8 cellular contexts compared by ENCODE assay signal in genomic region chr6:158284340-158285210, GRCh38. TPM values are rescaled to one million over a fixed set of nuclear protein-coding genes. Genes with fewer than 3 reads are reported as not detected.
DNase-seq lines count a peak whose midpoint lies in the region; ATAC-seq and TF ChIP-seq lines count a peak whose summit lies in the region.

No MANE protein-coding gene starts in this region.

- CTCF ChIA-PET in A673 (lab: Charles Lee): no interaction called here

- intact Hi-C loops in Right ventricle myocardium superior (cut with DNase I) (no loop called here), A673 (cut with micrococcal nuclease; ENCODE audit: unreplicated experiment) (no loop called here)

- no peaks in the 10 kb centered on the region for H3K27me3 ChIP-seq in A673 (replicated peaks; ENCODE audit: insufficient read depth, low read depth, low read length, poor library complexity)

- ATAC-seq in Right ventricle myocardium superior (ENCODE audit: poor library complexity): peak; percentile 45
- ATAC-seq in HG02938 (IDR thresholded peaks at IDR 0.05; ENCODE audit: unreplicated experiment): no peak
- ATAC-seq in GM18870 (IDR thresholded peaks at IDR 0.05; ENCODE audit: unreplicated experiment): no peak

- POLR2A ChIA-PET in A673 (lab: Charles Lee; ENCODE audit: low non-redundant PET): no interaction called here

- H3K4me3 ChIP-seq in retinal pigment epithelial cell (ENCODE audit: low read length) (no peak overlapping the region), A673 (ENCODE audit: low read depth, low read length, poor library complexity, severe bottlenecking) (no peak overlapping the region)

- no peaks in the 10 kb centered on the region for H3K36me3 ChIP-seq in A673 (ENCODE audit: insufficient read depth, low read length, poor library complexity, severe bottlenecking)

- TF ChIP-seq CTCF in VCaP (conservative IDR thresholded peaks at IDR 0.05) (no peak), retinal pigment epithelial cell (conservative IDR thresholded peaks at IDR 0.05; ENCODE audit: low read depth, low read length) (no peak), A673 (conservative IDR thresholded peaks at IDR 0.05; ENCODE audit: low read depth, low read length) (no peak)

- DNase-seq in HCEC 1CT: peak; percentile 92
- no peak for DNase-seq in Right ventricle myocardium superior
- DNase-seq in retinal pigment epithelial cell (ENCODE audit: low read depth): peak; percentile 71
- DNase-seq in A673 (ENCODE audit: low spot score): no peak
- DNase-seq in activated gamma-delta T cell (lab: John Stamatoyannopoulos, UW): no peak

- H3K9me3 ChIP-seq in A673 (ENCODE audit: low read depth, low read length, poor library complexity, severe bottlenecking): no peaks in the 10 kb centered on the region

- H3K27ac ChIP-seq in VCaP (peak overlapping the region; percentile 62; the same call in 1 of the 2 replicates), A673 (ENCODE audit: low read depth, low read length, poor library complexity, severe bottlenecking) (no peak overlapping the region)

- BruUV-seq in A673 (replicated peaks; lab: Mats Ljungman, UMichigan): no TSS peak

- H3K4me1 ChIP-seq in A673 (ENCODE audit: insufficient read depth, low read length, poor library complexity, severe bottlenecking): peaks cover 30% of the 10 kb centered on the region

RNA-seq across cellular contexts. Expression of gene TULP4, which starts 27.7 kb away (rescaled TPM):
- total RNA-seq in Right ventricle myocardium superior: 98.2 TPM
- total RNA-seq in A673 (2021): 76.0 and 82.0 TPM in 2 replicates

Comparison
In these comparisons a context has a peak if more than half of its experiments do, and no peak if none do; other contexts are left out.
1. DNase-seq: peak in HCEC 1CT (single experiment) and retinal pigment epithelial cell (single experiment); none in Right ventricle myocardium superior (single experiment), A673 (single experiment) and activated gamma-delta T cell (single experiment).